ENCODE assay signal across 35 cellular contexts in genomic region chr15:74709892-74710291, GRCh38. TPM values are rescaled to one million over a fixed set of nuclear protein-coding genes. Genes with fewer than 3 reads are reported as not detected.
"Had no signal": no experiment of that assay in that cellular context is flagged by ENCODE, and none has a peak within 500 bp of the region (broad histone marks: within the 10 kb centered on the region; RNA-seq: fewer than 3 reads in every experiment).

No MANE protein-coding gene starts in this region.

- H3K4me3 Mint-ChIP-seq: activated naive CD4-positive, alpha-beta T cell treated with anti-CD3 and anti-CD28 coated beads, Interleukin-2, amount 50 U/mL, for 24 hours; activated T-cell treated with anti-CD3 and anti-CD28 coated beads, Interleukin-2, amount 50 U/mL, for 24 hours; central memory CD8-positive, alpha-beta T cell; stimulated activated naive B cell treated with anti-CD40 and anti-IgM and Interleukin-4, amounts not matched to agents 10 μg/mL and 1 μg/mL and 100 μg/mL, for 72 hours; T-helper 1 cell treated with Interleukin-12 subunit alpha and Interleukin-12 subunit beta and Interleukin-4 antibody, amounts not matched to agents 30 μg/mL and 1 μg/mL, for 36 hours had no signal

- H3K4me3 ChIP-seq: pancreas, prostate gland, sigmoid colon, tibial nerve had no signal

- ATAC-seq: activated CD4-positive, CD25-positive, alpha-beta regulatory T cell treated with anti-CD3 and anti-CD28 coated beads, Interleukin-2, amount 50 U/mL, for 24 hours; esophagus mucosa; left colon; pancreas; stimulated activated naive B cell treated with anti-CD40 and anti-IgM and Interleukin-4, amounts not matched to agents 10 μg/mL and 1 μg/mL and 100 μg/mL, for 72 hours had no signal

- H3K36me3 ChIP-seq: pancreas, prostate gland, sigmoid colon, tibial nerve, WERI-Rb-1 had no signal

- H3K27me3 Mint-ChIP-seq: activated naive CD4-positive, alpha-beta T cell treated with anti-CD3 and anti-CD28 coated beads, Interleukin-2, amount 50 U/mL, for 24 hours had no signal

- H3K9me3 ChIP-seq: pancreas, prostate gland, sigmoid colon, tibial nerve had no signal

- H3K27ac Mint-ChIP-seq: activated naive CD4-positive, alpha-beta T cell treated with anti-CD3 and anti-CD28 coated beads, Interleukin-2, amount 50 U/mL, for 24 hours; activated T-cell treated with anti-CD3 and anti-CD28 coated beads, Interleukin-2, amount 50 U/mL, for 24 hours; stimulated activated naive B cell treated with anti-CD40 and anti-IgM and Interleukin-4, amounts not matched to agents 10 μg/mL and 1 μg/mL and 100 μg/mL, for 72 hours; T-helper 1 cell treated with Interleukin-12 subunit alpha and Interleukin-12 subunit beta and Interleukin-4 antibody, amounts not matched to agents 30 μg/mL and 1 μg/mL, for 36 hours had no signal

- H3K4me1 ChIP-seq: pancreas, prostate gland, sigmoid colon, tibial nerve had no signal

- DNase-seq: activated CD4-positive, alpha-beta T cell treated with anti-CD3 and anti-CD28 coated beads for 48 hours; activated CD8-positive, alpha-beta memory T cell treated with anti-CD3 and anti-CD28 coated beads, Interleukin-2, amount 50 U/mL, for 4 hours; activated gamma-delta T cell treated with Interleukin-2 at 50 U/mL for 16 hours; activated T-cell treated with anti-CD3 and anti-CD28 coated beads, Interleukin-2, amount 50 U/mL, for 24 hours; anterior cingulate cortex; effector CD8-positive, alpha-beta T cell; foreskin fibroblast; hippocampal formation; kidney; left colon; mammary epithelial cell; nucleus accumbens; pancreas; retina; sigmoid colon; small intestine; stimulated activated CD4-positive, alpha-beta T cell treated with anti-CD3 and anti-CD28 coated beads, Interleukin-1b, Interleukin-23, amount 100 ng/mL, for 48 hours; stimulated activated CD4-positive, alpha-beta T cell treated with anti-CD3 and anti-CD28 coated beads, Interleukin-4, amount 100 ng/mL, for 4 hours; stimulated activated CD8-positive, alpha-beta memory T cell treated with anti-CD3 and anti-CD28 coated beads, Interleukin-4, amount 100 ng/mL, for 48 hours; stimulated activated naive B cell treated with anti-CD40 and anti-IgM and Interleukin-4, amounts not matched to agents 10 μg/mL and 1 μg/mL and 100 μg/mL, for 72 hours; SW 1271; T1000; WERI-Rb-1 had no signal

- H3K36me3 Mint-ChIP-seq: activated naive CD4-positive, alpha-beta T cell treated with anti-CD3 and anti-CD28 coated beads, Interleukin-2, amount 50 U/mL, for 24 hours; stimulated activated naive B cell treated with anti-CD40 and anti-IgM and Interleukin-4, amounts not matched to agents 10 μg/mL and 1 μg/mL and 100 μg/mL, for 72 hours had no signal

- H3K4me1 Mint-ChIP-seq: stimulated activated naive B cell treated with anti-CD40 and anti-IgM and Interleukin-4, amounts not matched to agents 10 μg/mL and 1 μg/mL and 100 μg/mL, for 72 hours had no signal

- H3K9me3 Mint-ChIP-seq: activated naive CD4-positive, alpha-beta T cell treated with anti-CD3 and anti-CD28 coated beads, Interleukin-2, amount 50 U/mL, for 24 hours; activated T-cell treated with anti-CD3 and anti-CD28 coated beads, Interleukin-2, amount 50 U/mL, for 24 hours; central memory CD8-positive, alpha-beta T cell; stimulated activated naive B cell treated with anti-CD40 and anti-IgM and Interleukin-4, amounts not matched to agents 10 μg/mL and 1 μg/mL and 100 μg/mL, for 72 hours; T-helper 1 cell treated with Interleukin-12 subunit alpha and Interleukin-12 subunit beta and Interleukin-4 antibody, amounts not matched to agents 30 μg/mL and 1 μg/mL, for 36 hours had no signal

- H3K27me3 ChIP-seq: pancreas, sigmoid colon had no signal

RNA-seq across cellular contexts. Expression of gene CYP1A1, which starts 15.4 kb away (rescaled TPM):
- total RNA-seq: esophagus mucosa, ureter had no signal

RNA-seq across cellular contexts. Expression of gene CYP1A2, which starts 38.8 kb away (rescaled TPM):
- total RNA-seq: bronchial epithelial cell, endothelial cell of umbilical vein, esophagus mucosa, kidney, left colon, mammary epithelial cell, sigmoid colon, temporal lobe, tibial nerve, ureter had no signal
- polyA plus RNA-seq: endothelial cell of umbilical vein, mammary epithelial cell, neural cell, pancreas, sigmoid colon, small intestine had no signal
